In the genomic region with DNA sequence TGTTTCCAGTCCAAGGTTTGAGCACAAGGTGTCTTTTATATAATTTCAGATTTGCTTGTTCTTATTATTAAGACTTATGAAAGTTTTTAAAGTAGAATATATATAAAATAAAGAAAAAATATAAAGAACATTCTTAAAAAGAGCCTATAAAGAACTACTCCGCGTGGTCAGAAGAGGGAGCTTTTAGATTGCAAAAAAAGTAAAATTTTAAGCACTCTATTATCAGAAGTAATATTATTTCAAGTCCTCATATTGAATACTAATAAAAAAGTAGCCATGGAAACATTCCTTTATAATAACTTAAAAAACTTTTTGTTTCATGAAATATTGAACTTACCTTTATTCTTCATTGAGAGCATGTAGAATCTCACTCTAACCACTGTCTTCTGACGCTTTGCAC, we compare ENCODE assay signal across 11 cellular contexts. TPM values are rescaled to one million over a fixed set of nuclear protein-coding genes. Genes with fewer than 3 reads are reported as not detected.
DNase-seq lines count a peak whose midpoint lies in the region; FAIRE-seq and TF ChIP-seq lines count a peak whose summit lies in the region.
"Had no signal": no experiment of that assay in that cellular context is flagged by ENCODE, and none has a peak within 500 bp of the region (broad histone marks: within the 10 kb centered on the region; RNA-seq: fewer than 3 reads in every experiment).

No MANE protein-coding gene starts in this region.

- no peak overlapping the region for H3K4me3 ChIP-seq in LNCaP clone FGC (ENCODE audit: low read depth, low read length)
- H3K4me3 ChIP-seq: K562 had no signal

- H3K4me1 Mint-ChIP-seq in nephron: peaks cover 18% of the 10 kb centered on the region

- no peaks in the 10 kb centered on the region for H3K27me3 Mint-ChIP-seq in nephron (ENCODE audit: low read depth)

- peak; percentile 37 for TF ChIP-seq CTCF in LNCaP clone FGC (IDR thresholded peaks at IDR 0.05; ENCODE audit: control insufficient read depth, extremely low read depth, insufficient read depth)
- peak; percentile 41 to 71 (median 56) for TF ChIP-seq CTCF in nephron (IDR thresholded peaks at IDR 0.05; ENCODE audit: unreplicated experiment in 3 of 3)

- H3K9me3 Mint-ChIP-seq in nephron: no peaks in the 10 kb centered on the region

- no peak overlapping the region for H3K27ac Mint-ChIP-seq in nephron

- H3K36me3 Mint-ChIP-seq in nephron (ENCODE audit: low read depth): no peaks in the 10 kb centered on the region

- DNase-seq in NCI-H1105 treated with DMSO at 0.1 percent for 48 hours (lab: John Stamatoyannopoulos, UW) (peak; percentile 13), NCI-H1105 (lab: John Stamatoyannopoulos, UW) (no peak), LNCaP clone FGC (ENCODE audit: low read depth) (no peak), dedifferentiated amniotic fluid mesenchymal stem cell (ENCODE audit: extremely low spot score) (no peak), epidermal melanocyte (ENCODE audit: insufficient read length, low spot score) (no peak), SK-N-DZ (ENCODE audit: low spot score) (no peak)
- DNase-seq: effector CD8-positive, alpha-beta T cell had no signal

- no peak overlapping the region for H3K4me3 Mint-ChIP-seq in nephron

- FAIRE-seq in colon (lab: Jason Lieb, UNC): peak; percentile 10
- FAIRE-seq: K562 had no signal

RNA-seq across cellular contexts. Expression of gene LINC00305, which starts 51.4 kb away (rescaled TPM):
- polyA plus RNA-seq in SK-N-DZ (2014; cell fraction: cytosol; rRNA removed): not detected in 2 replicates
- not detected in 2 replicates for polyA plus RNA-seq in SK-N-DZ (2014; cell fraction: nucleus; rRNA removed)
- polyA plus RNA-seq: AG04450, K562 had no signal
